9 cellular contexts compared by ENCODE assay signal in the genomic region with DNA sequence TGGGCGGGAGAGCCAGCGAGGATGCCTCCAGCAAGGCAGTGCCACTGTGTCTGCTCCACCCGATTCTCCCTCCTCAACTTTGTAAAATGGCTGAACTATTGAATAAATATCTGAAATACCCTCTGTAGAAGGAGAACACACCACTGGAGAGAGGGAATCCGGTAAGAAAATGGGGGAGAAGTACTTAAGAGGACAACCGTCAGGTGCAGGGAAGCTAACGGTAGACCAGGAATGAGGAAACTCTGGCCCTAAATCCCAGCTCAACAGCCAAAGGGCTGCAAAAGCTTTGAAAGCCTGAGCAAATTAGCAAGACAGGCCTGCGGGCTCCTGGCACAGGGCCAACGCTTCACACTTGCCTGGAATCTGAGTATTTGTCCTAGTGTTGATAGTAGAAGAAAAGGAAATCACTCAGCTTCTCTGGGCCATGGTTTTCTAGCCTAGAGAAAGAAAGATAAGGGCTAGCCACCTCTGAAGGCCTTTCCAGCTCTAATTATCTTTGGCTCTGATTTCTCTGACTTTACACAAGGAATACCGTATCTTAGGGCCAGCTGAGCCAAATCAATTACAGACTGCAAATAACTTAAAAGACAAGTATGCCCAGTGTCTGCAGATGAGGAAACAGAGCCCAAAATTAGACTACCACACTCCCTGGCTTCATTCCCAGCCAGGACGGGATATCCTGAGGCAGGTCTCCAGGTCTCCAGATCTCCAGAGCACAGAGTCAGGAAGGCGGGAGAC.
DNase-seq lines count a peak whose midpoint lies in the region; ATAC-seq and TF ChIP-seq lines count a peak whose summit lies in the region.
"Had no signal": no experiment of that assay in that cellular context is flagged by ENCODE, and none has a peak within 500 bp of the region (broad histone marks: within the 10 kb centered on the region; RNA-seq: fewer than 3 reads in every experiment).

No MANE protein-coding gene starts in this region.

- H2BK120ac ChIP-seq in neuronal stem cell (ENCODE audit: low read depth, low read length): no peak overlapping the region

- no peak for TF ChIP-seq CTCF in esophagus muscularis mucosa (IDR thresholded peaks at IDR 0.05)

- no peak for TF ChIP-seq EP300 in esophagus muscularis mucosa (IDR thresholded peaks at IDR 0.05)

- H3K36me3 ChIP-seq in NT2/D1 (ENCODE audit: insufficient read depth, insufficient read length, low read length): peaks cover 19% of the 10 kb centered on the region
- H3K36me3 ChIP-seq in esophagus muscularis mucosa: no peaks in the 10 kb centered on the region
- peaks cover 5 to 26% of the 10 kb centered on the region in 2 donors for H3K36me3 ChIP-seq in neuronal stem cell (replicated peaks in 1 of 2; ENCODE audit: control insufficient read depth in 2 of 2, insufficient read depth in 2 of 2, low read length in 2 of 2)

- no peak overlapping the region for H3K4me2 ChIP-seq in neuronal stem cell (ENCODE audit: insufficient read depth, low read length, poor library complexity, severe bottlenecking)

- H3K9me3 Mint-ChIP-seq in immature natural killer cell: peaks cover 0 to 2% (median 0%) of the 10 kb centered on the region in 6 donors

- no peak overlapping the region for H3K4me3 Mint-ChIP-seq in immature natural killer cell

- no peak overlapping the region for H3K4me3 ChIP-seq in NT2/D1 (ENCODE audit: insufficient read length, low read depth)
- no peak overlapping the region for H3K4me3 ChIP-seq in esophagus muscularis mucosa
- H3K4me3 ChIP-seq in neuronal stem cell (ENCODE audit: low read length in 2 of 2): no peak overlapping the region

- H2BK15ac ChIP-seq in neuronal stem cell (ENCODE audit: low read length): no peak overlapping the region

- no peak for TF ChIP-seq POLR2A in esophagus muscularis mucosa (IDR thresholded peaks at IDR 0.05; ENCODE audit: low read depth)

- H3K36me3 Mint-ChIP-seq in immature natural killer cell: peaks cover 0 to 35% (median 17%) of the 10 kb centered on the region in 3 donors

- H3K9me3 ChIP-seq in NT2/D1 (ENCODE audit: insufficient read depth, low read length): no peaks in the 10 kb centered on the region
- H3K9me3 ChIP-seq in esophagus muscularis mucosa: no peaks in the 10 kb centered on the region
- H3K9me3 ChIP-seq in neuronal stem cell (replicated peaks in 1 of 2; ENCODE audit: control insufficient read depth in 2 of 2, insufficient read depth in 1 of 2, low read depth in 1 of 2, low read length in 2 of 2): no peaks in the 10 kb centered on the region

- H4K91ac ChIP-seq in neuronal stem cell (ENCODE audit: low read depth, low read length, poor library complexity): no peak overlapping the region

- no peak overlapping the region for H3K9ac ChIP-seq in NT2/D1 (ENCODE audit: insufficient read length, low read depth)
- peak overlapping the region; percentile 24 for H3K9ac ChIP-seq in neuronal stem cell (ENCODE audit: low read depth, low read length, poor library complexity)

- H3K79me1 ChIP-seq in neuronal stem cell (ENCODE audit: low read depth, low read length): peaks cover 3% of the 10 kb centered on the region

- H2BK12ac ChIP-seq in neuronal stem cell (ENCODE audit: low read length): no peak overlapping the region

- H3K27me3 Mint-ChIP-seq in immature natural killer cell (ENCODE audit: low read depth in 3 of 3): peaks cover 7 to 12% (median 11%) of the 10 kb centered on the region in 3 donors

- H3K23ac ChIP-seq in neuronal stem cell (ENCODE audit: low read depth, low read length, poor library complexity): no peak overlapping the region

- intact Hi-C loops in esophagus muscularis mucosa (cut with DNase I): no loop called here

- H3K27me3 ChIP-seq in NT2/D1 (ENCODE audit: insufficient read depth, insufficient read length) (no peaks in the 10 kb centered on the region), esophagus muscularis mucosa (no peaks in the 10 kb centered on the region), neuronal stem cell (ENCODE audit: control insufficient read depth in 3 of 3, insufficient read depth in 3 of 3, low read depth in 1 of 3, low read length in 3 of 3) (no peaks in the 10 kb centered on the region)

- H2BK5ac ChIP-seq in neuronal stem cell (ENCODE audit: low read length): no peak overlapping the region

- ATAC-seq in HG02798 (IDR thresholded peaks at IDR 0.05; ENCODE audit: poor library complexity, unreplicated experiment) (no peak), GM19324 (IDR thresholded peaks at IDR 0.05; ENCODE audit: low FRiP score, unreplicated experiment) (no peak), GM18909 (IDR thresholded peaks at IDR 0.05; ENCODE audit: poor library complexity, unreplicated experiment) (no peak)

- no peak overlapping the region for H3K4ac ChIP-seq in neuronal stem cell (ENCODE audit: low read length)

- WGBS in esophagus muscularis mucosa: 50% methylated on average over 11 of the region's 11 CpGs
- no CpG with 5 or more reads among the region's 11 CpGs for WGBS in neuronal stem cell (ENCODE audit: extremely low coverage in 2 of 2, insufficient read length in 2 of 2, insufficient replicate concordance in 1 of 2), 2 donors

- peak overlapping the region; percentile 76 for H3K18ac ChIP-seq in neuronal stem cell (ENCODE audit: low read length)

- H3K27ac Mint-ChIP-seq in immature natural killer cell: no peak overlapping the region

- no peak overlapping the region for H2AFZ ChIP-seq in neuronal stem cell (ENCODE audit: low read length)

- H3K4me1 Mint-ChIP-seq in immature natural killer cell: peaks cover 67 to 83% of the 10 kb centered on the region in 2 donors

- H3K27ac ChIP-seq in esophagus muscularis mucosa (replicated peaks in 1 of 4): peak overlapping the region; percentile 59 to 67 (median 64)
- peak overlapping the region; percentile 38 for H3K27ac ChIP-seq in neuronal stem cell (replicated peaks; ENCODE audit: low read length)
- H3K27ac ChIP-seq: HL-60 had no signal

- DNase-seq in HT-29 (ENCODE audit: low spot score) (peak; percentile 91), NT2/D1 (ENCODE audit: low read depth, low spot score) (peak; percentile 85), esophagus muscularis mucosa (ENCODE audit: extremely low spot score) (no peak), neuronal stem cell (ENCODE audit: low spot score) (no peak), immature natural killer cell (no peak)

- H4K8ac ChIP-seq in neuronal stem cell (ENCODE audit: low read depth, low read length): no peak overlapping the region

- H2AK5ac ChIP-seq in neuronal stem cell (ENCODE audit: low read depth, low read length): no peak overlapping the region

- H3K4me1 ChIP-seq in NT2/D1 (ENCODE audit: insufficient read depth, insufficient read length): peaks cover 17% of the 10 kb centered on the region
- H3K4me1 ChIP-seq in esophagus muscularis mucosa: peaks cover 72 to 86% (median 80%) of the 10 kb centered on the region in 4 donors
- H3K4me1 ChIP-seq in neuronal stem cell (ENCODE audit: control insufficient read depth in 2 of 2, insufficient read depth in 1 of 2, low read depth in 1 of 2, low read length in 2 of 2): peaks cover 11 to 22% of the 10 kb centered on the region in 2 donors

- H3K14ac ChIP-seq in neuronal stem cell (ENCODE audit: low read length): no peak overlapping the region

Comparison
In these comparisons a context has a peak if more than half of its experiments do, and no peak if none do; other contexts are left out.
1. DNase-seq: peak in HT-29 (single experiment) and NT2/D1 (single experiment); none in esophagus muscularis mucosa (single experiment), neuronal stem cell (single experiment) and immature natural killer cell (0 of 3).